In the genomic region with DNA sequence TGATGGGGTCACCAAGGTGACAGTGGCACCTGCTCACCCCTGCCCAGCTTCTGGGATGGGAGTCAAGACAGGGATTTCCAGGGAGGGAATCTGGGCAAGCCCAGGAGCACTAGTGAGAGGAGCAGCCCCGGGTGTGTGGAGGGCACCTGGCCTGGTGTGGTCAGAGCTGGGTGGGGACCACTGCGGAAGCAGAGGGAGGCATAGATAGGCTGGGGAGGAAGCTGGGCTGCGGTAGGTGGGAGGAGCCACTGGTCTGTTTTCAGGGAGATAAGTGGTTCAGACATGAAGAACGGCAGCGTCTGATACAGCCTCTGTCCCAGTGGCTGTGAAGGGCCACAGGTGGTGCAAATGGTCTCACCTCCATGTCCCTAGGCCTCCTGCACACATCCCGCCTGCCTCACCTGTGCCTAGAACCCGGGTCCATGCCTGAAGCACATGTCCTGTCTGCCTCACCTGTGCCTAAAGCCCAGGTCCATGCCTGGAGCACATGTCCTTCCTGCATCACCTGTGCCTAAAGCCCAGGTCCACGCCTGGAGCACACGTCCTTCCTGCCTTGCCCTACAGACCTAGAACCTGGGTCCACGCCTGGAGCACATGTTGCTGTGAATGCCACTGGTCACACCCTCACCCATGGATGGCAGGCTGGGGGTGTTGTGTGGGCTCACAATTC, we compare ENCODE assay signal across 2 cellular contexts.
TF ChIP-seq lines count a peak whose summit lies in the region.

No MANE protein-coding gene starts in this region.

TF ChIP-seq in IMR-90, 13 proteins besides CTCF, POLR2A, EP300 and RAD21:
- no peak for TF ChIP-seq NFE2L2 (IDR thresholded peaks at IDR 0.05; ENCODE audit: low read depth, low read length)
- no peak for TF ChIP-seq CEBPB (IDR thresholded peaks at IDR 0.05; ENCODE audit: low read depth, low read length)
- no peak for TF ChIP-seq BHLHE40 (IDR thresholded peaks at IDR 0.05; ENCODE audit: low read depth, low read length)
- TF ChIP-seq, protein P1, sequence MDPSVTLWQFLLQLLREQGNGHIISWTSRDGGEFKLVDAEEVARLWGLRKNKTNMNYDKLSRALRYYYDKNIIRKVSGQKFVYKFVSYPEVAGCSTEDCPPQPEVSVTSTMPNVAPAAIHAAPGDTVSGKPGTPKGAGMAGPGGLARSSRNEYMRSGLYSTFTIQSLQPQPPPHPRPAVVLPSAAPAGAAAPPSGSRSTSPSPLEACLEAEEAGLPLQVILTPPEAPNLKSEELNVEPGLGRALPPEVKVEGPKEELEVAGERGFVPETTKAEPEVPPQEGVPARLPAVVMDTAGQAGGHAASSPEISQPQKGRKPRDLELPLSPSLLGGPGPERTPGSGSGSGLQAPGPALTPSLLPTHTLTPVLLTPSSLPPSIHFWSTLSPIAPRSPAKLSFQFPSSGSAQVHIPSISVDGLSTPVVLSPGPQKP (IDR thresholded peaks at IDR 0.05; ENCODE audit: borderline replicate concordance, low read depth, low read length) = no peak
- no peak for TF ChIP-seq MAFK (IDR thresholded peaks at IDR 0.05; ENCODE audit: low read depth, low read length)

TF ChIP-seq in endothelial cell of umbilical vein, 7 proteins besides CTCF, POLR2A, EP300 and RAD21:
- TF ChIP-seq MAX (IDR thresholded peaks at IDR 0.05; ENCODE audit: insufficient read depth, insufficient read length) (peak; percentile 13), MYC (IDR thresholded peaks at IDR 0.05; ENCODE audit: low read depth, low read length) (no peak), FOS (IDR thresholded peaks at IDR 0.05; ENCODE audit: borderline replicate concordance, insufficient read depth, low read length) (no peak)
